Comparison of ENCODE assay signal across 6 cellular contexts in genomic region chr18:34780856-34781255, GRCh38.
"Had no signal": no experiment of that assay in that cellular context is flagged by ENCODE, and none has a peak within 500 bp of the region (broad histone marks: within the 10 kb centered on the region; RNA-seq: fewer than 3 reads in every experiment).

No MANE protein-coding gene starts in this region.

- H3K27ac ChIP-seq: KMS-11 had no signal

- H3K36me3 ChIP-seq: HAP-1 had no signal

- H3K4me1 ChIP-seq: HAP-1 had no signal

- H3K9me3 ChIP-seq: HAP-1 had no signal

- H3K4me2 ChIP-seq: GM23338, KMS-11 had no signal

- H3K4me3 ChIP-seq: GM23338, HAP-1 had no signal

- DNase-seq: HFFc6, KBM-7 had no signal

- H3K9ac ChIP-seq: KMS-11 had no signal

- ATAC-seq: GM23338, HCT116 had no signal

- H2AFZ ChIP-seq: GM23338 had no signal
